In the genomic region with DNA sequence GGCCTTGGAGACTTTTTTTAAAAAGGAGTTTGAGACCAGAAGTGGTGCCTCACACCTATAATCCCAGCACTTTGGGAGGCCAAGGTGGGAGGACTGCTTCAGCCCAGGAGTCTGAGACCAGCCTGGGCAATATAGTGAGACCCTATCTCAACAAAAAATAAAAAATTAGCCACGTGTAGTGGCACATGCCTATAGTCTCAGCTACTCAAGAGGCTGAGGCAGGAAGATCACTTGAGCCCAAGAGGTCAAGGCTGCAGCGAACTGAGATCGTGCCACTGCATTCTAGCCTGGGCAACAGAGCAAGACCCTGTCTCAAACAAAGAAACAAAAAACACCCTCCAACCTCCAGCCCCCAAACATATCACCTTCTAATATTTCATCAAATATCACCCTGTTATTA, we compare ENCODE assay signal across 1 cellular context.
A peak's percentile ranks its signal among the peaks of the same experiment; 100 is the strongest.
TF ChIP-seq lines count a peak whose summit lies in the region.

No MANE protein-coding gene starts in this region.

TF ChIP-seq in HepG2, 621 proteins besides CTCF, POLR2A, EP300 and RAD21:
- peak; percentile 80 for TF ChIP-seq ZNF121 (CRISPR knock-in tag; IDR thresholded peaks at IDR 0.05)
